17 cellular contexts compared by ENCODE assay signal in genomic region chr2:230434677-230435324, GRCh38. TPM values are rescaled to one million over a fixed set of nuclear protein-coding genes. Genes with fewer than 3 reads are reported as not detected.
DNase-seq lines count a peak whose midpoint lies in the region; ATAC-seq, FAIRE-seq and TF ChIP-seq lines count a peak whose summit lies in the region.
"Had no signal": no experiment of that assay in that cellular context is flagged by ENCODE, and none has a peak within 500 bp of the region (broad histone marks: within the 10 kb centered on the region; RNA-seq: fewer than 3 reads in every experiment).

No MANE protein-coding gene starts in this region.

- peaks cover 8 to 22% of the 10 kb centered on the region in 2 experiments for H3K9me3 ChIP-seq in CD4-positive, CD25-positive, alpha-beta regulatory T cell (ENCODE audit: control insufficient read depth in 2 of 2, low read length in 2 of 2)
- no peaks in the 10 kb centered on the region for H3K9me3 ChIP-seq in keratinocyte (ENCODE audit: control insufficient read depth, low read depth, low read length)
- H3K9me3 ChIP-seq: SJSA1 had no signal

- dilution Hi-C loops in keratinocyte (cut with MboI; ENCODE audit: extremely low pct_ligation_motif_present, low sequenced_read_pairs): no loop called here

- H3K9me3 Mint-ChIP-seq in CD4-positive, CD25-positive, alpha-beta regulatory T cell: peaks cover 0 to 10% (median 8%) of the 10 kb centered on the region in 7 donors
- peaks cover 14% of the 10 kb centered on the region for H3K9me3 Mint-ChIP-seq in activated T-helper 1 cell treated with anti-CD3 and anti-CD28 coated beads, Interleukin-12 subunit alpha, Interleukin-12 subunit beta, Interleukin-2, Interleukin-4 antibody, amounts not matched to agents 30 ng/mL and 10 ng/mL and 1 ng/mL, durations not matched to agents 14 hours and 24 hours and 36 hours

- no peaks in the 10 kb centered on the region for H3K9me1 ChIP-seq in keratinocyte (ENCODE audit: control insufficient read depth, extremely low read depth, insufficient read depth, low read length)

- H3K9ac ChIP-seq in keratinocyte (ENCODE audit: control insufficient read depth, extremely low read depth, insufficient read depth, low read length): no peak overlapping the region

- peaks cover 35% of the 10 kb centered on the region for H3K4me1 ChIP-seq in CD4-positive, CD25-positive, alpha-beta regulatory T cell (ENCODE audit: control insufficient read depth, insufficient read depth, low read length, poor library complexity, severe bottlenecking)
- H3K4me1 ChIP-seq in keratinocyte (ENCODE audit: control insufficient read depth, extremely low read depth, insufficient read depth, low read length): peaks cover 3% of the 10 kb centered on the region

- no peaks in the 10 kb centered on the region for H3K27me3 ChIP-seq in CD4-positive, CD25-positive, alpha-beta regulatory T cell (ENCODE audit: control insufficient read depth, insufficient read depth, low read length)
- H3K27me3 ChIP-seq in keratinocyte (ENCODE audit: control insufficient read depth, extremely low read depth, insufficient read depth, low read length): no peaks in the 10 kb centered on the region
- H3K27me3 ChIP-seq: adrenal gland, heart right ventricle, SJSA1 had no signal

- peak overlapping the region; percentile 43 for H3K27ac ChIP-seq in CD4-positive, CD25-positive, alpha-beta regulatory T cell (ENCODE audit: insufficient read depth, low read length, poor library complexity, severe bottlenecking)
- H3K27ac ChIP-seq in keratinocyte (ENCODE audit: control insufficient read depth, insufficient read depth, low read length): peak overlapping the region; percentile 40
- H3K27ac ChIP-seq: C4-2B, SJSA1 had no signal

- peaks cover 58% of the 10 kb centered on the region for H3K36me3 Mint-ChIP-seq in CD4-positive, CD25-positive, alpha-beta regulatory T cell
- H3K36me3 Mint-ChIP-seq in activated T-helper 1 cell treated with anti-CD3 and anti-CD28 coated beads, Interleukin-12 subunit alpha, Interleukin-12 subunit beta, Interleukin-2, Interleukin-4 antibody, amounts not matched to agents 30 ng/mL and 10 ng/mL and 1 ng/mL, durations not matched to agents 14 hours and 24 hours and 36 hours (ENCODE audit: low read depth): peaks cover 64% of the 10 kb centered on the region

- peaks cover 43 to 75% (median 58%) of the 10 kb centered on the region in 4 donors for H3K4me1 Mint-ChIP-seq in CD4-positive, CD25-positive, alpha-beta regulatory T cell
- H3K4me1 Mint-ChIP-seq in activated T-helper 1 cell treated with anti-CD3 and anti-CD28 coated beads, Interleukin-12 subunit alpha, Interleukin-12 subunit beta, Interleukin-2, Interleukin-4 antibody, amounts not matched to agents 30 ng/mL and 10 ng/mL and 1 ng/mL, durations not matched to agents 14 hours and 24 hours and 36 hours (ENCODE audit: low read depth): peaks cover 73% of the 10 kb centered on the region

- peaks cover 5% of the 10 kb centered on the region for H4K20me1 ChIP-seq in keratinocyte (ENCODE audit: control insufficient read depth, extremely low read depth, insufficient read depth, low read length)

- H3K27me3 Mint-ChIP-seq in CD4-positive, CD25-positive, alpha-beta regulatory T cell: no peaks in the 10 kb centered on the region
- no peaks in the 10 kb centered on the region for H3K27me3 Mint-ChIP-seq in activated T-helper 1 cell treated with anti-CD3 and anti-CD28 coated beads, Interleukin-12 subunit alpha, Interleukin-12 subunit beta, Interleukin-2, Interleukin-4 antibody, amounts not matched to agents 30 ng/mL and 10 ng/mL and 1 ng/mL, durations not matched to agents 14 hours and 24 hours and 36 hours (ENCODE audit: insufficient read depth)
- H3K27me3 Mint-ChIP-seq: progenitor cell of endocrine pancreas had no signal

- H3K4me3 Mint-ChIP-seq in CD4-positive, CD25-positive, alpha-beta regulatory T cell: peak overlapping the region in 3 of 4 donors; percentile 2 to 39 (median 24)
- no peak overlapping the region for H3K4me3 Mint-ChIP-seq in activated T-helper 1 cell treated with anti-CD3 and anti-CD28 coated beads, Interleukin-12 subunit alpha, Interleukin-12 subunit beta, Interleukin-2, Interleukin-4 antibody, amounts not matched to agents 30 ng/mL and 10 ng/mL and 1 ng/mL, durations not matched to agents 14 hours and 24 hours and 36 hours

- DNase-seq in AML-193 (lab: John Stamatoyannopoulos, UW) (peak; percentile 31 to 46), keratinocyte (ENCODE audit: low read depth, low spot score) (no peak), cardiac septum (ENCODE audit: low spot score) (no peak), hippocampal formation (lab: John Stamatoyannopoulos, UW) (no peak), 8988T (no peak)
- no peak for DNase-seq in CD4-positive, CD25-positive, alpha-beta regulatory T cell
- no peak for DNase-seq in activated T-helper 1 cell treated with anti-CD3 and anti-CD28 coated beads, Interleukin-12 subunit alpha, Interleukin-12 subunit beta, Interleukin-2, Interleukin-4 antibody, amounts not matched to agents 30 ng/mL and 10 ng/mL and 1 ng/mL, durations not matched to agents 14 hours and 24 hours and 36 hours (ENCODE audit: low spot score)
- DNase-seq: adrenal gland, GOT3, heart right ventricle, NCI-H1105, NCI-H345 had no signal

- no peak overlapping the region for H2AFZ ChIP-seq in keratinocyte (ENCODE audit: control insufficient read depth, low read length)

- H3K27ac Mint-ChIP-seq in CD4-positive, CD25-positive, alpha-beta regulatory T cell: peak overlapping the region; percentile 10 to 88 (median 45)
- H3K27ac Mint-ChIP-seq in activated T-helper 1 cell treated with anti-CD3 and anti-CD28 coated beads, Interleukin-12 subunit alpha, Interleukin-12 subunit beta, Interleukin-2, Interleukin-4 antibody, amounts not matched to agents 30 ng/mL and 10 ng/mL and 1 ng/mL, durations not matched to agents 14 hours and 24 hours and 36 hours: peak overlapping the region; percentile 75
- H3K27ac Mint-ChIP-seq: progenitor cell of endocrine pancreas had no signal

- TF ChIP-seq CTCF in keratinocyte (optimal IDR thresholded peaks at IDR 0.05 in 1 of 3, IDR thresholded peaks at IDR 0.05 in 1 of 3, conservative IDR thresholded peaks at IDR 0.05 in 1 of 3; ENCODE audit: extremely low read depth in 1 of 3, insufficient read depth in 2 of 3, low read length in 3 of 3): no peak

- H3K4me2 ChIP-seq in keratinocyte (ENCODE audit: control insufficient read depth, extremely low read depth, insufficient read depth, low read depth, low read length): no peak overlapping the region

- peak overlapping the region; percentile 35 for H3K4me3 ChIP-seq in CD4-positive, CD25-positive, alpha-beta regulatory T cell (ENCODE audit: low read depth, low read length)
- no peak overlapping the region for H3K4me3 ChIP-seq in keratinocyte (ENCODE audit: control insufficient read depth in 2 of 3, extremely low read depth in 1 of 3, insufficient read depth in 2 of 3, low read depth in 1 of 3, low read length in 3 of 3)
- H3K4me3 ChIP-seq: adrenal gland, heart right ventricle, SJSA1 had no signal

- peaks cover 89% of the 10 kb centered on the region for H3K79me2 ChIP-seq in keratinocyte (ENCODE audit: control insufficient read depth, insufficient read depth, low read length)

- no peak for FAIRE-seq in keratinocyte (lab: Jason Lieb, UNC)
- FAIRE-seq: colon had no signal

- H3K36me3 ChIP-seq in CD4-positive, CD25-positive, alpha-beta regulatory T cell (ENCODE audit: control insufficient read depth, insufficient read depth, low read length): peaks cover 61% of the 10 kb centered on the region
- H3K36me3 ChIP-seq in keratinocyte (ENCODE audit: control insufficient read depth in 2 of 2, extremely low read depth in 1 of 2, insufficient read depth in 2 of 2, low read length in 2 of 2): no peaks in the 10 kb centered on the region
- H3K36me3 ChIP-seq: adrenal gland had no signal

- intact Hi-C loops in activated T-helper 1 cell treated with anti-CD3 and anti-CD28 coated beads, Interleukin-12 subunit alpha, Interleukin-12 subunit beta, Interleukin-2, Interleukin-4 antibody, amounts not matched to agents 30 ng/mL and 10 ng/mL and 1 ng/mL, durations not matched to agents 14 hours and 24 hours and 36 hours (cut with micrococcal nuclease): no loop called here
- intact Hi-C loops in cardiac septum (cut with DNase I): no loop called here

- peak in 1 of 2 donors; percentile 16 for ATAC-seq in CD4-positive, CD25-positive, alpha-beta regulatory T cell (ENCODE audit: low read depth in 2 of 2)
- no peak for ATAC-seq in HG02763 (IDR thresholded peaks at IDR 0.05; ENCODE audit: unreplicated experiment)
- ATAC-seq: heart right ventricle had no signal

RNA-seq across cellular contexts. Expression of gene SP100, which starts 18.8 kb away (rescaled TPM):
- total RNA-seq in CD4-positive, CD25-positive, alpha-beta regulatory T cell: 335 TPM
- polyA plus RNA-seq in CD4-positive, CD25-positive, alpha-beta regulatory T cell: 100 to 1,000 TPM; 116 to 130 (median 122) TPM
- total RNA-seq in activated T-helper 1 cell treated with anti-CD3 and anti-CD28 coated beads, Interleukin-12 subunit alpha, Interleukin-12 subunit beta, Interleukin-2, Interleukin-4 antibody, amounts not matched to agents 30 ng/mL and 10 ng/mL and 1 ng/mL, durations not matched to agents 14 hours and 24 hours and 36 hours: 161 and 171 TPM in 2 replicates
- 79.9 to 136 TPM (median 101 TPM) in 3 replicates for polyA plus RNA-seq in keratinocyte
- polyA plus RNA-seq in keratinocyte (2011; ENCODE audit: low read depth): 56.4 TPM
- 81.6 and 111 TPM in 2 replicates for polyA plus RNA-seq in keratinocyte (2011; cell fraction: cytosol; rRNA removed)
- 106 and 131 TPM in 2 replicates for polyA plus RNA-seq in keratinocyte (2011; cell fraction: nucleus; rRNA removed)
- polyA plus RNA-seq in keratinocyte (2012; ENCODE audit: low replicate concordance): 29.1 and 91.8 TPM in 2 replicates
- 25.3 to 132 TPM (median 69.6 TPM) in 3 replicates for polyA minus RNA-seq in keratinocyte
- 68.5 TPM for polyA minus RNA-seq in keratinocyte (2011; cell fraction: cytosol; rRNA and poly(A)+ RNA removed)
- 74.2 and 185 TPM in 2 replicates for polyA minus RNA-seq in keratinocyte (2011; cell fraction: nucleus; rRNA and poly(A)+ RNA removed)
- total RNA-seq in cardiac septum: 46.3 TPM

Comparison
In these comparisons a context has a peak if more than half of its experiments do, and no peak if none do; other contexts are left out.
1. DNase-seq: peak in AML-193 (2 of 2); none in CD4-positive, CD25-positive, alpha-beta regulatory T cell (0 of 3), activated T-helper 1 cell treated with anti-CD3 and anti-CD28 coated beads, Interleukin-12 subunit alpha, Interleukin-12 subunit beta, Interleukin-2, Interleukin-4 antibody, amounts not matched to agents 30 ng/mL and 10 ng/mL and 1 ng/mL, durations not matched to agents 14 hours and 24 hours and 36 hours (single experiment), keratinocyte (single experiment), cardiac septum (single experiment), hippocampal formation (0 of 2) and 8988T (single experiment).